ENCODE assay signal across 29 cellular contexts in the genomic region with DNA sequence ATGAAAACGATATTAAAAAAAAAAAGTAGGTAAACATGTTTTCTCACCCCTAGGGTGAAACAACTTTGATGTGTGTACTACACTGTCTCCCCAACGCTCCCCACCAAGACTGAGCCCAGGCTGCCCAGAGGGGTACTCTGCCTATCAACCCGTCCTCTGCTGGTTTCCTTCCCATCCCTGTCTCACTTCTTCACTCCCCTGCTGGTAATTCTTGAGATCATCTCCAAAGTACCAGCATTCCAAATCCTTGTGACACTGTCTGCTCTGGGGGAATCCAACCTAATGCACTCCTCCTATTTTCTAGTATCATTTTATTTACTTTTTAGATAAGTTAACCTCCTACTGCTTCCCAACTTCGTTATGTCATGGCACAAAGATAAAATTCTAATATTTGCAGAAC.
"Had no signal": no experiment of that assay in that cellular context is flagged by ENCODE, and none has a peak within 500 bp of the region (broad histone marks: within the 10 kb centered on the region; RNA-seq: fewer than 3 reads in every experiment).

No MANE protein-coding gene starts in this region.

- H3K9ac ChIP-seq: neural progenitor cell, parathyroid adenoma had no signal

- H3K36me3 Mint-ChIP-seq: naive thymus-derived CD8-positive, alpha-beta T cell; natural killer cell treated with Interleukin-12 subunit alpha and Interleukin-12 subunit beta and Interleukin-15 and Interleukin-18, amount 100 ng/mL, for 72 hours; neural progenitor cell; stimulated activated effector memory CD8-positive, alpha-beta T cell treated with anti-CD3 and anti-CD28 coated beads, Interleukin-12 subunit alpha, Interleukin-12 subunit beta, amount 100 ng/mL, for 72 hours had no signal

- H3K4me3 ChIP-seq: neural progenitor cell, ovary, psoas muscle, right lobe of liver, sigmoid colon, stomach, thoracic aorta, thyroid gland, tibial nerve, upper lobe of left lung, vagina had no signal

- H3K9me3 Mint-ChIP-seq: naive thymus-derived CD8-positive, alpha-beta T cell; natural killer cell treated with Interleukin-12 subunit alpha and Interleukin-12 subunit beta and Interleukin-15 and Interleukin-18, amount 100 ng/mL, for 72 hours; neural progenitor cell; stimulated activated effector memory CD8-positive, alpha-beta T cell treated with anti-CD3 and anti-CD28 coated beads, Interleukin-12 subunit alpha, Interleukin-12 subunit beta, amount 100 ng/mL, for 72 hours; stimulated activated naive B cell treated with anti-CD40 and anti-IgM and Interleukin-4, amounts not matched to agents 10 μg/mL and 1 μg/mL and 100 μg/mL, for 72 hours; stimulated activated naive CD8-positive, alpha-beta T cell treated with anti-CD3 and anti-CD28 coated beads, Interleukin-15, Interleukin-2, amounts not matched to agents 100 ng/mL and 50 ng/mL, for 24 hours had no signal

- H3K27me3 Mint-ChIP-seq: naive thymus-derived CD8-positive, alpha-beta T cell; natural killer cell treated with Interleukin-12 subunit alpha and Interleukin-12 subunit beta and Interleukin-15 and Interleukin-18, amount 100 ng/mL, for 72 hours; progenitor cell of endocrine pancreas; stimulated activated naive B cell treated with anti-CD40 and anti-IgM and Interleukin-4, amounts not matched to agents 10 μg/mL and 1 μg/mL and 100 μg/mL, for 72 hours; stimulated activated naive CD8-positive, alpha-beta T cell treated with anti-CD3 and anti-CD28 coated beads, Interleukin-15, Interleukin-2, amounts not matched to agents 100 ng/mL and 50 ng/mL, for 24 hours had no signal

- H3K4me2 ChIP-seq: neural progenitor cell had no signal

- H3K4me1 ChIP-seq: neural progenitor cell, parathyroid adenoma, psoas muscle, right lobe of liver, sigmoid colon, thyroid gland, tibial nerve, upper lobe of left lung, vagina had no signal

- H3K36me3 ChIP-seq: neural progenitor cell, ovary, right lobe of liver, sigmoid colon, stomach, thoracic aorta, thyroid gland, tibial nerve, upper lobe of left lung, vagina had no signal

- H3K27ac Mint-ChIP-seq: natural killer cell treated with Interleukin-12 subunit alpha and Interleukin-12 subunit beta and Interleukin-15 and Interleukin-18, amount 100 ng/mL, for 72 hours; neural progenitor cell; stimulated activated effector memory CD8-positive, alpha-beta T cell treated with anti-CD3 and anti-CD28 coated beads, Interleukin-12 subunit alpha, Interleukin-12 subunit beta, amount 100 ng/mL, for 72 hours; stimulated activated naive B cell treated with anti-CD40 and anti-IgM and Interleukin-4, amounts not matched to agents 10 μg/mL and 1 μg/mL and 100 μg/mL, for 72 hours; stimulated activated naive CD8-positive, alpha-beta T cell treated with anti-CD3 and anti-CD28 coated beads, Interleukin-15, Interleukin-2, amounts not matched to agents 100 ng/mL and 50 ng/mL, for 24 hours had no signal

- DNase-seq: naive thymus-derived CD8-positive, alpha-beta T cell; occipital lobe; ovary; posterior cingulate gyrus; psoas muscle; right cardiac atrium; right lobe of liver; sigmoid colon; small intestine; stimulated activated CD4-positive, alpha-beta T cell treated with anti-CD3 and anti-CD28 coated beads, Interleukin-15, amount 100 ng/mL, for 24 hours; stimulated activated CD4-positive, alpha-beta T cell treated with anti-CD3 and anti-CD28 coated beads, Interleukin-2, amount 100 ng/mL, for 24 hours; stimulated activated CD4-positive, alpha-beta T cell treated with anti-CD3 and anti-CD28 coated beads, Interleukin-2, amount 100 ng/mL, for 48 hours; stimulated activated CD4-positive, alpha-beta T cell treated with anti-CD3 and anti-CD28 coated beads, Interleukin-4, amount 100 ng/mL, for 24 hours; stimulated activated naive B cell treated with anti-CD40 and anti-IgM and Interleukin-4, amounts not matched to agents 10 μg/mL and 1 μg/mL and 100 μg/mL, for 72 hours; stimulated activated naive CD4-positive, alpha-beta T cell treated with Interleukin-2 at 50 U/mL for 16 hours; stomach; thyroid gland; trophoblast cell; upper lobe of left lung had no signal

- ATAC-seq: naive thymus-derived CD8-positive, alpha-beta T cell; natural killer cell treated with Interleukin-12 subunit alpha and Interleukin-12 subunit beta and Interleukin-15 and Interleukin-18, amount 100 ng/mL, for 72 hours; psoas muscle; right cardiac atrium; right lobe of liver; stimulated activated effector memory CD8-positive, alpha-beta T cell treated with anti-CD3 and anti-CD28 coated beads, Interleukin-12 subunit alpha, Interleukin-12 subunit beta, amount 100 ng/mL, for 72 hours; stimulated activated naive B cell treated with anti-CD40 and anti-IgM and Interleukin-4, amounts not matched to agents 10 μg/mL and 1 μg/mL and 100 μg/mL, for 72 hours had no signal

- H3K27ac ChIP-seq: neural progenitor cell, ovary, parathyroid adenoma, psoas muscle, right lobe of liver, sigmoid colon, stomach, thoracic aorta, thyroid gland, tibial nerve, upper lobe of left lung, vagina had no signal

- H3K9me3 ChIP-seq: ovary, psoas muscle, right lobe of liver, sigmoid colon, stomach, thoracic aorta, thyroid gland, tibial nerve, upper lobe of left lung, vagina had no signal

- FAIRE-seq: small intestine, urothelium cell line had no signal

- H3K4me1 Mint-ChIP-seq: neural progenitor cell had no signal

- H3K4me3 Mint-ChIP-seq: natural killer cell treated with Interleukin-12 subunit alpha and Interleukin-12 subunit beta and Interleukin-15 and Interleukin-18, amount 100 ng/mL, for 72 hours; neural progenitor cell; stimulated activated effector memory CD8-positive, alpha-beta T cell treated with anti-CD3 and anti-CD28 coated beads, Interleukin-12 subunit alpha, Interleukin-12 subunit beta, amount 100 ng/mL, for 72 hours; stimulated activated naive B cell treated with anti-CD40 and anti-IgM and Interleukin-4, amounts not matched to agents 10 μg/mL and 1 μg/mL and 100 μg/mL, for 72 hours; stimulated activated naive CD8-positive, alpha-beta T cell treated with anti-CD3 and anti-CD28 coated beads, Interleukin-15, Interleukin-2, amounts not matched to agents 100 ng/mL and 50 ng/mL, for 24 hours had no signal

- H3K27me3 ChIP-seq: neural progenitor cell, ovary, right lobe of liver, sigmoid colon, stomach, thyroid gland, tibial nerve, upper lobe of left lung, vagina had no signal
